ENCODE assay signal across 20 cellular contexts in genomic region chr10:21314906-21315305, GRCh38.
DNase-seq lines count a peak whose midpoint lies in the region; ATAC-seq and TF ChIP-seq lines count a peak whose summit lies in the region.
"Had no signal": no experiment of that assay in that cellular context is flagged by ENCODE, and none has a peak within 500 bp of the region (broad histone marks: within the 10 kb centered on the region; RNA-seq: fewer than 3 reads in every experiment).

No MANE protein-coding gene starts in this region.

- no peak for TF ChIP-seq POLR2A in transverse colon (IDR thresholded peaks at IDR 0.05)

- H3K27me3 ChIP-seq in brain microvascular endothelial cell (replicated peaks) (no peaks in the 10 kb centered on the region), right cardiac atrium (ENCODE audit: control insufficient read depth, insufficient read depth) (no peaks in the 10 kb centered on the region), parathyroid adenoma (ENCODE audit: control insufficient read depth, insufficient read depth, low read length) (no peaks in the 10 kb centered on the region), transverse colon (no peaks in the 10 kb centered on the region)
- H3K27me3 ChIP-seq: Peyer's patch had no signal

- 30% methylated on average over 11 of the region's 11 CpGs for WGBS in right cardiac atrium
- 50% methylated on average over 11 of the region's 11 CpGs; no CpG with 5 or more reads in 1 of the 2 donors for WGBS in transverse colon (ENCODE audit: low coverage in 1 of 2), 2 donors

- H3K9me3 ChIP-seq in right cardiac atrium (ENCODE audit: control insufficient read depth, low read length) (no peaks in the 10 kb centered on the region), parathyroid adenoma (ENCODE audit: control insufficient read depth, low read length) (no peaks in the 10 kb centered on the region), transverse colon (no peaks in the 10 kb centered on the region)
- H3K9me3 ChIP-seq: Peyer's patch, psoas muscle had no signal

- peak overlapping the region; percentile 38 for H3K4me2 ChIP-seq in parathyroid adenoma (ENCODE audit: low read length)

- no peak for TF ChIP-seq CTCF in brain microvascular endothelial cell (IDR thresholded peaks at IDR 0.05; ENCODE audit: low read depth, low read length, missing control alignments)
- no peak for TF ChIP-seq CTCF in parathyroid adenoma (IDR thresholded peaks at IDR 0.05)
- TF ChIP-seq CTCF in transverse colon (IDR thresholded peaks at IDR 0.05) = no peak

- H3K36me3 ChIP-seq in brain microvascular endothelial cell (replicated peaks) (no peaks in the 10 kb centered on the region), parathyroid adenoma (ENCODE audit: control insufficient read depth, insufficient read depth, low read length) (no peaks in the 10 kb centered on the region), transverse colon (no peaks in the 10 kb centered on the region)
- H3K36me3 ChIP-seq: Peyer's patch had no signal

- in situ Hi-C loops in brain microvascular endothelial cell (cut with HindIII; ENCODE audit: low pct_ligation_motif_present, low sequenced_read_pairs) (no loop called here), transverse colon (cut with MboI; ENCODE audit: low pct_ligation_motif_present in 1 of 4, low pct_unique_long_range_greater_than_20kb in 1 of 4, low sequenced_read_pairs in 3 of 4) (no loop called here)

- ATAC-seq in HG02884 (IDR thresholded peaks at IDR 0.05; ENCODE audit: unreplicated experiment) = peak; percentile 16
- ATAC-seq in right cardiac atrium = peak in 1 of 2 donors; percentile 24
- ATAC-seq: psoas muscle; stimulated activated naive B cell treated with anti-CD40 and anti-IgM and Interleukin-4, amounts not matched to agents 10 μg/mL and 1 μg/mL and 100 μg/mL, for 72 hours had no signal

- intact Hi-C loops in right cardiac atrium (cut with DNase I) = no loop called here
- intact Hi-C loops in transverse colon (cut with DNase I; ENCODE audit: low total_unique reads) = no loop called here

- no peak overlapping the region for H3K9ac ChIP-seq in parathyroid adenoma

- no peak for TF ChIP-seq EP300 in transverse colon (IDR thresholded peaks at IDR 0.05; ENCODE audit: low read depth)

- no peaks in the 10 kb centered on the region for H3K79me2 ChIP-seq in parathyroid adenoma

- H3K27ac ChIP-seq in brain microvascular endothelial cell (peak overlapping the region; percentile 48), right cardiac atrium (ENCODE audit: low read length) (peak overlapping the region; percentile 55), parathyroid adenoma (peak overlapping the region; percentile 92), transverse colon (no peak overlapping the region)
- H3K27ac ChIP-seq: Peyer's patch, psoas muscle had no signal

- DNase-seq in brain microvascular endothelial cell = no peak
- DNase-seq in right cardiac atrium = no peak
- DNase-seq in EL = no peak
- DNase-seq in transverse colon = no peak
- DNase-seq in germinal center (ENCODE audit: low spot score) = no peak
- DNase-seq in NCI-H2171 treated with DMSO at 0.1 percent for 48 hours (lab: John Stamatoyannopoulos, UW) = no peak
- DNase-seq: activated CD4-positive, alpha-beta memory T cell treated with anti-CD3 and anti-CD28 coated beads for 36 hours; activated gamma-delta T cell treated with Interleukin-2 at 50 U/mL for 16 hours; AML-193; caudate nucleus; DMS153; midbrain; MV-4-11; NCI-H446 treated with DMSO at 0.1 percent for 48 hours; Peyer's patch; psoas muscle; stimulated activated CD4-positive, alpha-beta T cell treated with anti-CD3 and anti-CD28 coated beads, Interleukin-4, amount 100 ng/mL, for 1 hour; stimulated activated naive B cell treated with anti-CD40 and anti-IgM and Interleukin-4, amounts not matched to agents 10 μg/mL and 1 μg/mL and 100 μg/mL, for 72 hours had no signal

- H2AFZ ChIP-seq in parathyroid adenoma = peak overlapping the region; percentile 95

- H3K4me3 ChIP-seq in brain microvascular endothelial cell (ENCODE audit: low read depth, low read length) = no peak overlapping the region
- no peak overlapping the region for H3K4me3 ChIP-seq in right cardiac atrium (ENCODE audit: low read length)
- no peak overlapping the region for H3K4me3 ChIP-seq in parathyroid adenoma (ENCODE audit: low read depth, low read length)
- H3K4me3 ChIP-seq in transverse colon = no peak overlapping the region
- H3K4me3 ChIP-seq: Peyer's patch, psoas muscle had no signal

- H3K4me1 ChIP-seq in right cardiac atrium (ENCODE audit: control insufficient read depth, insufficient read depth, low read length) = peaks cover 20% of the 10 kb centered on the region
- H3K4me1 ChIP-seq in parathyroid adenoma = peaks cover 43% of the 10 kb centered on the region
- H3K4me1 ChIP-seq in transverse colon = peaks cover 0 to 16% (median 4%) of the 10 kb centered on the region in 4 donors

Comparison
In these comparisons a context has a peak if more than half of its experiments do, and no peak if none do; other contexts are left out.
1. H3K27ac ChIP-seq: peak in brain microvascular endothelial cell (single experiment), right cardiac atrium (single experiment) and parathyroid adenoma (single experiment); none in transverse colon (0 of 4).